Comparison of ENCODE assay signal across 23 cellular contexts in the genomic region with DNA sequence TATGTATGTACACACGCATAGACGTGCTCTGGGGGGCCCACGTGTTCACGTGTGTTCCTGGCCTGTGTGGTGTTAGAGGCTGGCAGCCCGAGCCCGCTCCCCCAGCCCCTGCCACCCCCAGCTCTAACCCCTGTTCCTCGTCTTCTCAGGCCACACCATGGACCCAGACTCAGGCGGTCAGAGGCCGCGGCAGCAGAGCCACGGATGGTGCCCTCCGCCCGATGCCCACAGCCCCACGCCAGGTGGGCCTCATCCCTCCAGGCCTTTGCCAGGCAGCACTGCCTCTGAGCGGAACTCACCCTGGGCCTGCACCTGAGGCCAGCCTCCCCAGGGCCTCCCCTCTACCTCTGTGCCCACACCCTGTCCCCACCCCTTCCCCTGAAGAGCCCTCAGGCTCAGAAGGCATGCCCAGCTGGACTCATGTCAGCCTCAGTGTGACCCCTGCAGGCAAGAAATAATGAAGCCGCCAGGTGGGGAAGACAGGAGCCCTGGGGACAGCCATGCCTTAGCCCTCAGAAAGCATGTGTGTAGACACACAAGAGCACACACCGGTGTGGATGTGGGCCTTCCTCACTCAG. TPM values are rescaled to one million over a fixed set of nuclear protein-coding genes. Genes with fewer than 3 reads are reported as not detected.
DNase-seq lines count a peak whose midpoint lies in the region; ATAC-seq and TF ChIP-seq lines count a peak whose summit lies in the region.
"Had no signal": no experiment of that assay in that cellular context is flagged by ENCODE, and none has a peak within 500 bp of the region (broad histone marks: within the 10 kb centered on the region; RNA-seq: fewer than 3 reads in every experiment).

No MANE protein-coding gene starts in this region.

- H3K27me3 ChIP-seq in RWPE2 (ENCODE audit: insufficient read depth, poor library complexity, severe bottlenecking) (no peaks in the 10 kb centered on the region), left lung (no peaks in the 10 kb centered on the region)
- H3K27me3 ChIP-seq: Peyer's patch had no signal

- H3K4me1 Mint-ChIP-seq in activated CD8-positive, alpha-beta T cell treated with anti-CD3 and anti-CD28 coated beads for 36 hours (ENCODE audit: low read depth), result peaks cover 1% of the 10 kb centered on the region
- H3K4me1 Mint-ChIP-seq in activated CD4-positive, alpha-beta memory T cell treated with anti-CD3 and anti-CD28 coated beads, Interleukin-2, amount 10 ng/mL, durations not matched to agents 7 days and 5 days, result peaks cover 4% of the 10 kb centered on the region

- TF ChIP-seq EP300 in Ishikawa (IDR thresholded peaks at IDR 0.05; ENCODE audit: borderline replicate concordance), result no peak

- intact Hi-C loops in left lung (cut with DNase I), result no loop called here
- intact Hi-C loops in activated CD8-positive, alpha-beta T cell treated with anti-CD3 and anti-CD28 coated beads for 36 hours (cut with micrococcal nuclease), result no loop called here

- H3K27ac ChIP-seq in RWPE2 (ENCODE audit: poor library complexity, severe bottlenecking) (no peak overlapping the region), left lung (no peak overlapping the region)
- H3K27ac ChIP-seq: KMS-11, Peyer's patch, SK-N-MC had no signal

- H3K4me3 Mint-ChIP-seq in activated CD8-positive, alpha-beta T cell treated with anti-CD3 and anti-CD28 coated beads for 36 hours, result no peak overlapping the region
- H3K4me3 Mint-ChIP-seq in activated CD4-positive, alpha-beta memory T cell treated with anti-CD3 and anti-CD28 coated beads, Interleukin-2, amount 10 ng/mL, durations not matched to agents 7 days and 5 days, result no peak overlapping the region
- H3K4me3 Mint-ChIP-seq: CD14-positive monocyte; T-helper 2 cell treated with Interferon-gamma antibody and Interleukin-4, amounts not matched to agents 5 μg/mL and 100 μg/mL, for 36 hours had no signal

- no peaks in the 10 kb centered on the region for H3K36me3 Mint-ChIP-seq in activated CD8-positive, alpha-beta T cell treated with anti-CD3 and anti-CD28 coated beads for 36 hours (ENCODE audit: low read depth)
- no peaks in the 10 kb centered on the region for H3K36me3 Mint-ChIP-seq in activated CD4-positive, alpha-beta memory T cell treated with anti-CD3 and anti-CD28 coated beads, Interleukin-2, amount 10 ng/mL, durations not matched to agents 7 days and 5 days (ENCODE audit: low read depth)
- H3K36me3 Mint-ChIP-seq: CD14-positive monocyte had no signal

- no peak overlapping the region for H3K27ac Mint-ChIP-seq in activated CD8-positive, alpha-beta T cell treated with anti-CD3 and anti-CD28 coated beads for 36 hours
- no peak overlapping the region for H3K27ac Mint-ChIP-seq in activated CD4-positive, alpha-beta memory T cell treated with anti-CD3 and anti-CD28 coated beads, Interleukin-2, amount 10 ng/mL, durations not matched to agents 7 days and 5 days
- H3K27ac Mint-ChIP-seq: T-helper 2 cell treated with Interferon-gamma antibody and Interleukin-4, amounts not matched to agents 5 μg/mL and 100 μg/mL, for 36 hours had no signal

- no peaks in the 10 kb centered on the region for H3K27me3 Mint-ChIP-seq in activated CD8-positive, alpha-beta T cell treated with anti-CD3 and anti-CD28 coated beads for 36 hours
- H3K27me3 Mint-ChIP-seq in activated CD4-positive, alpha-beta memory T cell treated with anti-CD3 and anti-CD28 coated beads, Interleukin-2, amount 10 ng/mL, durations not matched to agents 7 days and 5 days, result no peaks in the 10 kb centered on the region

- ATAC-seq in RWPE2 (ENCODE audit: low read depth) (no peak), left lung (peak; percentile 81)
- ATAC-seq in activated CD8-positive, alpha-beta T cell treated with anti-CD3 and anti-CD28 coated beads for 36 hours, result no peak

- POLR2A ChIA-PET in activated CD8-positive, alpha-beta T cell treated with anti-CD3 and anti-CD28 coated beads for 36 hours (lab: Charles Lee), result no interaction called here
- POLR2A ChIA-PET in activated CD4-positive, alpha-beta memory T cell treated with anti-CD3 and anti-CD28 coated beads, Interleukin-2, amount 10 ng/mL, durations not matched to agents 7 days and 5 days (lab: Charles Lee), result no interaction called here

- peak; percentile 65 for DNase-seq in COLO668 (lab: John Stamatoyannopoulos, UW; ENCODE audit: unreplicated experiment)
- DNase-seq in RWPE2 (ENCODE audit: low spot score), result no peak
- DNase-seq in left lung, result peak in 1 of 2 donors; percentile 60
- DNase-seq in activated CD8-positive, alpha-beta T cell treated with anti-CD3 and anti-CD28 coated beads for 36 hours, result no peak
- DNase-seq in SIG-M5 treated with dmso at 0.1 percent for 504 hours (lab: John Stamatoyannopoulos, UW; ENCODE audit: unreplicated experiment), result no peak
- DNase-seq in activated CD4-positive, alpha-beta memory T cell treated with anti-CD3 and anti-CD28 coated beads, Interleukin-2, amount 10 ng/mL, durations not matched to agents 7 days and 5 days, result no peak
- no peak for DNase-seq in DMS53 treated with DMSO at 0.1 percent for 48 hours (lab: John Stamatoyannopoulos, UW; ENCODE audit: unreplicated experiment)
- DNase-seq: DND-41, HCEC 1CT, NCI-H1092 treated with DMSO at 0.1 percent for 48 hours, NCI-H1694, NCI-H2081 treated with DMSO at 0.1 percent for 48 hours, NCI-H2227 treated with DMSO at 0.1 percent for 48 hours, NCI-H510A treated with DMSO at 0.1 percent for 48 hours, Peyer's patch had no signal

- H3K4me1 ChIP-seq in RWPE2 (ENCODE audit: insufficient read depth, poor library complexity, severe bottlenecking), result peaks cover 14% of the 10 kb centered on the region
- peaks cover 7 to 29% of the 10 kb centered on the region in 2 donors for H3K4me1 ChIP-seq in left lung

- peak; percentile 1 for TF ChIP-seq CTCF in RWPE2 (IDR thresholded peaks at IDR 0.05; ENCODE audit: poor library complexity, severe bottlenecking)
- TF ChIP-seq CTCF in left lung (IDR thresholded peaks at IDR 0.05), result no peak
- no peak for TF ChIP-seq CTCF in activated CD8-positive, alpha-beta T cell treated with anti-CD3 and anti-CD28 coated beads for 36 hours (IDR thresholded peaks at IDR 0.05)

- CTCF ChIA-PET in activated CD8-positive, alpha-beta T cell treated with anti-CD3 and anti-CD28 coated beads for 36 hours (lab: Charles Lee), result interaction anchor here (1.2 kb wide), 1 partner anchor 52 kb away, joined by 4 read pairs; no protein-coding TSS in a partner anchor
- CTCF ChIA-PET in activated CD4-positive, alpha-beta memory T cell treated with anti-CD3 and anti-CD28 coated beads, Interleukin-2, amount 10 ng/mL, durations not matched to agents 7 days and 5 days (lab: Charles Lee), result no interaction called here

- peaks cover 98% of the 10 kb centered on the region for H3K36me3 ChIP-seq in RWPE2 (ENCODE audit: low read depth)
- H3K36me3 ChIP-seq in left lung, result peaks cover 0 to 10% of the 10 kb centered on the region in 2 donors

- no peak overlapping the region for H3K4me3 ChIP-seq in RWPE2 (ENCODE audit: severe bottlenecking)
- H3K4me3 ChIP-seq in left lung, result no peak overlapping the region
- H3K4me3 ChIP-seq: Peyer's patch, SK-N-MC had no signal

- no peaks in the 10 kb centered on the region for H3K9me3 Mint-ChIP-seq in activated CD8-positive, alpha-beta T cell treated with anti-CD3 and anti-CD28 coated beads for 36 hours
- no peaks in the 10 kb centered on the region for H3K9me3 Mint-ChIP-seq in activated CD4-positive, alpha-beta memory T cell treated with anti-CD3 and anti-CD28 coated beads, Interleukin-2, amount 10 ng/mL, durations not matched to agents 7 days and 5 days
- H3K9me3 Mint-ChIP-seq: CD14-positive monocyte; T-helper 2 cell treated with Interferon-gamma antibody and Interleukin-4, amounts not matched to agents 5 μg/mL and 100 μg/mL, for 36 hours had no signal

- H3K9me3 ChIP-seq in RWPE2 (ENCODE audit: severe bottlenecking) (no peaks in the 10 kb centered on the region), left lung (no peaks in the 10 kb centered on the region)
- H3K9me3 ChIP-seq: Peyer's patch had no signal

- TF ChIP-seq RAD21 in Ishikawa (IDR thresholded peaks at IDR 0.05; ENCODE audit: low read depth), result peak; percentile 28; the same call in 1 of the 2 replicates

TF ChIP-seq in Ishikawa, 13 proteins besides CTCF, POLR2A, EP300 and RAD21 (continues in another document):
- TF ChIP-seq, protein P1, sequence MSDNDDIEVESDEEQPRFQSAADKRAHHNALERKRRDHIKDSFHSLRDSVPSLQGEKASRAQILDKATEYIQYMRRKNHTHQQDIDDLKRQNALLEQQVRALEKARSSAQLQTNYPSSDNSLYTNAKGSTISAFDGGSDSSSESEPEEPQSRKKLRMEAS (IDR thresholded peaks at IDR 0.05), result no peak
- no peak for TF ChIP-seq TCF12 (IDR thresholded peaks at IDR 0.05; ENCODE audit: low read depth)
- TF ChIP-seq YY1 (IDR thresholded peaks at IDR 0.05; ENCODE audit: low read depth), result no peak
- TF ChIP-seq TAF1 (IDR thresholded peaks at IDR 0.05; ENCODE audit: low read depth), result no peak
- no peak for TF ChIP-seq ZBTB7A (IDR thresholded peaks at IDR 0.05; ENCODE audit: low read depth)
- TF ChIP-seq FOXM1 (IDR thresholded peaks at IDR 0.05; ENCODE audit: borderline replicate concordance, low read depth), result no peak
- no peak for TF ChIP-seq CREB1 (IDR thresholded peaks at IDR 0.05; ENCODE audit: low read depth)
- no peak for TF ChIP-seq EGR1 (IDR thresholded peaks at IDR 0.05)
- no peak for TF ChIP-seq USF1 (IDR thresholded peaks at IDR 0.05)
- no peak for TF ChIP-seq CEBPB (IDR thresholded peaks at IDR 0.05)
- no peak for TF ChIP-seq TEAD4 (IDR thresholded peaks at IDR 0.05)

RNA-seq across cellular contexts. Expression of gene GNAT1, which starts 16.4 kb away (rescaled TPM):
- not detected for total RNA-seq in left lung
- total RNA-seq in activated CD8-positive, alpha-beta T cell treated with anti-CD3 and anti-CD28 coated beads for 36 hours, result under 1 TPM; 0.11 to 0.23 TPM
- not detected for total RNA-seq in activated CD4-positive, alpha-beta memory T cell treated with anti-CD3 and anti-CD28 coated beads, Interleukin-2, amount 10 ng/mL, durations not matched to agents 7 days and 5 days
- total RNA-seq: G401, M059J, Peyer's patch, Right ventricle myocardium superior had no signal

RNA-seq across cellular contexts. Expression of gene SEMA3F, which starts 19.9 kb away (rescaled TPM):
- total RNA-seq in left lung, result 10 to 100 TPM; 26.0 to 56.2 TPM
- under 1 TPM; 0.34 to 0.43 TPM for total RNA-seq in activated CD8-positive, alpha-beta T cell treated with anti-CD3 and anti-CD28 coated beads for 36 hours
- under 1 TPM in 1 of 2 experiments, not detected in 1; 0.15 TPM for total RNA-seq in activated CD4-positive, alpha-beta memory T cell treated with anti-CD3 and anti-CD28 coated beads, Interleukin-2, amount 10 ng/mL, durations not matched to agents 7 days and 5 days

RNA-seq across cellular contexts. Expression of gene SLC38A3, which starts 30.0 kb away (rescaled TPM):
- total RNA-seq in left lung, result under 1 TPM in 1 of 2 donors, not detected in 1; 0.23 TPM
- under 1 TPM in 1 of 2 experiments, not detected in 1; 0.22 TPM for total RNA-seq in activated CD8-positive, alpha-beta T cell treated with anti-CD3 and anti-CD28 coated beads for 36 hours
- total RNA-seq in activated CD4-positive, alpha-beta memory T cell treated with anti-CD3 and anti-CD28 coated beads, Interleukin-2, amount 10 ng/mL, durations not matched to agents 7 days and 5 days, result not detected

Comparison
In these comparisons a context has a peak if more than half of its experiments do, and no peak if none do; other contexts are left out.
1. RNA of gene SEMA3F, which starts 19.9 kb away (total RNA-seq): 26.0 to 56.2 TPM in left lung; 0.34 to 0.43 TPM in activated CD8-positive, alpha-beta T cell treated with anti-CD3 and anti-CD28 coated beads for 36 hours and 0.15 TPM in activated CD4-positive, alpha-beta memory T cell treated with anti-CD3 and anti-CD28 coated beads, Interleukin-2, amount 10 ng/mL, durations not matched to agents 7 days and 5 days; every median in the first group is over 10 times any median in the second.